Comparison of ENCODE assay signal across 7 cellular contexts in genomic region chr11:68751331-68751856, GRCh38. TPM values are rescaled to one million over a fixed set of nuclear protein-coding genes. Genes with fewer than 3 reads are reported as not detected.
DNase-seq lines count a peak whose midpoint lies in the region; ATAC-seq, FAIRE-seq and TF ChIP-seq lines count a peak whose summit lies in the region.

A gene with protein sequence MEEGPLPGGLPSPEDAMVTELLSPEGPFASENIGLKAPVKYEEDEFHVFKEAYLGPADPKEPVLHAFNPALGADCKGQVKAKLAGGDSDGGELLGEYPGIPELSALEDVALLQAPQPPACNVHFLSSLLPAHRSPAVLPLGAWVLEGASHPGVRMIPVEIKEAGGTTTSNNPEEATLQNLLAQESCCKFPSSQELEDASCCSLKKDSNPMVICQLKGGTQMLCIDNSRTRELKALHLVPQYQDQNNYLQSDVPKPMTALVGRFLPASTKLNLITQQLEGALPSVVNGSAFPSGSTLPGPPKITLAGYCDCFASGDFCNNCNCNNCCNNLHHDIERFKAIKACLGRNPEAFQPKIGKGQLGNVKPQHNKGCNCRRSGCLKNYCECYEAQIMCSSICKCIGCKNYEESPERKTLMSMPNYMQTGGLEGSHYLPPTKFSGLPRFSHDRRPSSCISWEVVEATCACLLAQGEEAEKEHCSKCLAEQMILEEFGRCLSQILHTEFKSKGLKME (minus strand): TSS chr11:68751520. CDS start chr11:68750660, 860 bp downstream.

- FAIRE-seq in GM19239 (lab: Jason Lieb, UNC), result peak; percentile 83

- no peaks in the 10 kb centered on the region for H3K9me3 ChIP-seq in heart right ventricle

- no peak for TF ChIP-seq CTCF in heart right ventricle (IDR thresholded peaks at IDR 0.05)

- H3K27me3 ChIP-seq in heart right ventricle (no peaks in the 10 kb centered on the region), rectal smooth muscle tissue (ENCODE audit: control insufficient read depth, insufficient read depth, low read length) (no peaks in the 10 kb centered on the region)

- H3K27ac ChIP-seq in heart right ventricle, result peak within 1 kb of the TSS in 2 of 10 donors; percentile 8 to 70
- H3K27ac ChIP-seq in rectal smooth muscle tissue (ENCODE audit: low read depth, low read length), result no peak within 1 kb of the TSS

- H3K4me1 ChIP-seq in heart right ventricle (peaks cover 0 to 28% (median 17%) of the 10 kb centered on the region in 9 donors), rectal smooth muscle tissue (ENCODE audit: control insufficient read depth, insufficient read depth, low read length) (no peaks in the 10 kb centered on the region)

- H3K36me3 ChIP-seq in heart right ventricle (peaks cover 0 to 23% (median 4%) of the 10 kb centered on the region in 9 donors), rectal smooth muscle tissue (ENCODE audit: control insufficient read depth, insufficient read depth, low read length) (peaks cover 5% of the 10 kb centered on the region)

- WGBS in heart right ventricle, 2 donors, result 3 to 5% methylated on average over 37 to 42 of the region's 42 CpGs

- H3K4me3 ChIP-seq in heart right ventricle, result peak within 1 kb of the TSS in 8 of 10 donors; percentile 10 to 54 (median 42)
- peak within 1 kb of the TSS; percentile 35 for H3K4me3 ChIP-seq in rectal smooth muscle tissue (ENCODE audit: low read length)

- DNase-seq in GM19239 (ENCODE audit: insufficient read length, low spot score) (peak; percentile 95), NCI-H1092 (lab: John Stamatoyannopoulos, UW) (peak; percentile 83), T-helper 1 cell (peak; percentile 87 to 94 (median 90)), heart right ventricle (peak; percentile 72 to 89)
- peak; percentile 79 for DNase-seq in activated naive CD8-positive, alpha-beta T cell treated with anti-CD3 and anti-CD28 coated beads, Interleukin-2, amount 50 U/mL, for 16 hours (ENCODE audit: low read depth, low spot score)

- ATAC-seq in heart right ventricle, result peak; percentile 85 to 93 (median 92)
- ATAC-seq in GM21619 (IDR thresholded peaks at IDR 0.05; ENCODE audit: unreplicated experiment), result no peak

- intact Hi-C loops in heart right ventricle (cut with DNase I), result loop anchor here in 1 of 10 donors (10.0 kb wide), 1 partner anchor 137 kb away; no protein-coding TSS in a partner anchor

- H3K9ac ChIP-seq in rectal smooth muscle tissue (ENCODE audit: low read length), result no peak within 1 kb of the TSS

RNA-seq across cellular contexts. Expression of the gene that starts here (rescaled TPM):
- 1 to 10 TPM in 3 of 10 donors, under 1 TPM in 6, not detected in 1; 0.30 to 2.6 (median 0.64) TPM for total RNA-seq in heart right ventricle
- under 1 TPM in 1 of 2 donors, not detected in 1; 0.13 TPM for polyA plus RNA-seq in heart right ventricle
